Comparison of ENCODE assay signal across 8 cellular contexts in genomic region chr1:147600119-147601111, GRCh38.
DNase-seq lines count a peak whose midpoint lies in the region; TF ChIP-seq lines count a peak whose summit lies in the region.

No MANE protein-coding gene starts in this region.

- H3K4me1 ChIP-seq in subcutaneous abdominal adipose tissue (ENCODE audit: control insufficient read depth in 5 of 5, insufficient read depth in 5 of 5, low read length in 5 of 5): peaks cover 3 to 20% (median 16%) of the 10 kb centered on the region in 5 donors

- peak; percentile 29 for DNase-seq in stimulated activated CD4-positive, alpha-beta T cell treated with anti-CD3 and anti-CD28 coated beads, Interleukin-15, amount 100 ng/mL, for 24 hours
- no peak for DNase-seq in stimulated activated CD4-positive, alpha-beta T cell treated with anti-CD3 and anti-CD28 coated beads, Interleukin-4, amount 100 ng/mL, for 1 hour
- DNase-seq in NCI-H2227 (lab: John Stamatoyannopoulos, UW; ENCODE audit: unreplicated experiment) (peak; percentile 56), astrocyte of the cerebellum (ENCODE audit: low read depth) (no peak), left kidney (ENCODE audit: low read depth, low spot score) (peak; percentile 79), NCI-H446 treated with DMSO at 0.1 percent for 48 hours (lab: John Stamatoyannopoulos, UW) (no peak), GM19238 (ENCODE audit: insufficient read length, low spot score) (no peak)

- in situ Hi-C loops in astrocyte of the cerebellum (cut with HindIII; ENCODE audit: low sequenced_read_pairs): no loop called here

- H3K4me3 ChIP-seq in astrocyte of the cerebellum (ENCODE audit: low read depth, low read length) (peak overlapping the region; percentile 53), subcutaneous abdominal adipose tissue (ENCODE audit: low read depth in 1 of 5, low read length in 5 of 5) (peak overlapping the region; percentile 41 to 90 (median 66))

- H3K36me3 ChIP-seq in subcutaneous abdominal adipose tissue (ENCODE audit: control insufficient read depth in 5 of 5, insufficient read depth in 5 of 5, low read length in 5 of 5): peaks cover 3 to 5% (median 4%) of the 10 kb centered on the region in 5 donors

- no peaks in the 10 kb centered on the region for H3K9me3 ChIP-seq in subcutaneous abdominal adipose tissue (ENCODE audit: control insufficient read depth in 5 of 5, low read length in 5 of 5)

- TF ChIP-seq CTCF in astrocyte of the cerebellum (IDR thresholded peaks at IDR 0.05; ENCODE audit: low read depth, low read length, missing control alignments): no peak

- no peaks in the 10 kb centered on the region for H3K27me3 ChIP-seq in subcutaneous abdominal adipose tissue (ENCODE audit: control insufficient read depth in 5 of 5, insufficient read depth in 4 of 5, low read length in 5 of 5)

- H3K27ac ChIP-seq in subcutaneous abdominal adipose tissue (ENCODE audit: low read depth, low read length): peak overlapping the region; percentile 11

- H3K9ac ChIP-seq in subcutaneous abdominal adipose tissue (ENCODE audit: low read length in 5 of 5): peak overlapping the region in 4 of 5 donors; percentile 15 to 68 (median 48)

Comparison
In these comparisons a context has a peak if more than half of its experiments do, and no peak if none do; other contexts are left out.
1. DNase-seq: peak in stimulated activated CD4-positive, alpha-beta T cell treated with anti-CD3 and anti-CD28 coated beads, Interleukin-15, amount 100 ng/mL, for 24 hours (single experiment), NCI-H2227 (single experiment) and left kidney (single experiment); none in stimulated activated CD4-positive, alpha-beta T cell treated with anti-CD3 and anti-CD28 coated beads, Interleukin-4, amount 100 ng/mL, for 1 hour (single experiment), astrocyte of the cerebellum (single experiment), NCI-H446 treated with DMSO at 0.1 percent for 48 hours (single experiment) and GM19238 (single experiment).